In the genomic region with DNA sequence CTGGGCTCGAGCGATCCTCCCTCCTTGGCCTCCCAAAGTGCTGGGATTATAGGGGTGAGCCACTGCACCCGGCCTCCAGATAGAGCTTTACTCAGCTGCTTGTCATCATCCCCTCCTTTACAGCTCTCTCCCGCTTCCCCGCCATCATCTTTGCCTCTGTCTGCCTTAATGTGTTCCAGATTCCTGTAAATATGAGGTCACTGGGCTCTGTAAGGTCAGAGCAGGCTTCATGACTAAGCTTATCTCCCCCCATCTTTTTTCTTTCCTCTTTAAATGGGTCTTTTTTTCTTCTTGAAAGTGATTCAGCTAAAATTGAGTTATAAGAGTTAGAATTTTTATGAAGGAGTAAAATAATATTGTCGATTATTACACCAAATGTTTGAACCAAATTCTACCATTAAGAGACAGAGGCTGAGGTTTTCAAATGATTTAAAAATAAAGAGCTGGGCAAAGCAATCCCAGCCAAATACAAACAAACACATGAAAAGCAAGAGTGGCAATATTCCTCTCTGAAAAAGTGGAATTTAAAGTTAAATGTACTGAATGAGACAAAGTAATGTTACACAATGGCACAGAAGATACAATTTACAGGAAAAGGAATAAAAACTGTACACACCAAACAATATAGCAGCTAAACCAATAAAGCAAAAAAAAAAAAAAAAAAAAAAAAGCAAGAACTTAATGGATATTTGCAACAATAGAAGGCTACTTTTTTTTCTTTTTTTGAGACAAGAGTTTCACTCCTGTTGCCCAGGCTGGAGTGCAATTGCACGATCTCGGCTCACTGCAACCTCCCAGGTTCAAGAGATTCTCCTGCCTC, we compare ENCODE assay signal across 12 cellular contexts.
DNase-seq lines count a peak whose midpoint lies in the region; ATAC-seq and TF ChIP-seq lines count a peak whose summit lies in the region.
"Had no signal": no experiment of that assay in that cellular context is flagged by ENCODE, and none has a peak within 500 bp of the region (broad histone marks: within the 10 kb centered on the region; RNA-seq: fewer than 3 reads in every experiment).

No MANE protein-coding gene starts in this region.

- WGBS in SK-N-SH (ENCODE audit: low lambda C conversion rate), result 37% methylated on average over 8 of the region's 8 CpGs
- 70 to 93% (median 86%) methylated on average over 8 of the region's 8 CpGs for WGBS in spleen, 5 donors
- WGBS in ovary, 3 donors, result 59 to 90% (median 78%) methylated on average over 8 of the region's 8 CpGs

- CTCF ChIA-PET in SK-N-SH (lab: Yijun Ruan, JAX), result interaction anchor here (0.6 to 2.1 kb wide), 3 partner anchors 10 to 31 kb away, joined by 3 to 4 read pairs (median 4); no protein-coding TSS in a partner anchor

- H3K79me2 ChIP-seq in SK-N-SH (ENCODE audit: insufficient read depth), result no peaks in the 10 kb centered on the region

- peaks cover 15% of the 10 kb centered on the region for H3F3A ChIP-seq in SK-N-SH (replicated peaks; ENCODE audit: insufficient read depth)

- H3K4me2 ChIP-seq in SK-N-SH, result no peak overlapping the region
- H3K4me2 ChIP-seq: neural progenitor cell had no signal

- no peaks in the 10 kb centered on the region for H3K27me3 ChIP-seq in SK-N-SH (ENCODE audit: insufficient read depth)
- peaks cover 0 to 26% (median 0%) of the 10 kb centered on the region in 7 donors for H3K27me3 ChIP-seq in spleen (replicated peaks in 1 of 7)
- no peaks in the 10 kb centered on the region for H3K27me3 ChIP-seq in ovary
- no peaks in the 10 kb centered on the region for H3K27me3 ChIP-seq in ascending aorta
- H3K27me3 ChIP-seq: neural progenitor cell, upper lobe of right lung had no signal

- no peak for TF ChIP-seq RAD21 in SK-N-SH (IDR thresholded peaks at IDR 0.05; ENCODE audit: low read length)

- no peaks in the 10 kb centered on the region for H3K9me2 ChIP-seq in SK-N-SH

- DNase-seq in GM04503 (ENCODE audit: low read depth) (peak; percentile 90), SK-N-SH (peak; percentile 55), fibroblast of villous mesenchyme (ENCODE audit: low read depth) (peak; percentile 93), skeletal muscle cell (ENCODE audit: low read depth) (peak; percentile 88), spleen (no peak), ovary (no peak), ascending aorta (ENCODE audit: low spot score in 2 of 2) (no peak)
- DNase-seq: activated CD4-positive, alpha-beta memory T cell treated with anti-CD3 and anti-CD28 coated beads, Interleukin-2, amount 10 ng/mL, durations not matched to agents 7 days and 5 days; hypothalamus; upper lobe of right lung had no signal

- ATAC-seq in HG03039 (IDR thresholded peaks at IDR 0.05; ENCODE audit: unreplicated experiment), result no peak
- ATAC-seq: upper lobe of right lung had no signal

- POLR2A ChIA-PET in SK-N-SH (lab: Yijun Ruan, JAX), result no interaction called here

- H3K36me3 ChIP-seq in SK-N-SH (replicated peaks in 1 of 2; ENCODE audit: control insufficient read depth in 1 of 2, insufficient read depth in 2 of 2, low read length in 1 of 2) (peaks cover 0 to 5% of the 10 kb centered on the region in 2 experiments), spleen (peaks cover 0 to 95% (median 0%) of the 10 kb centered on the region in 6 donors), ovary (no peaks in the 10 kb centered on the region), ascending aorta (no peaks in the 10 kb centered on the region)
- H3K36me3 ChIP-seq: neural progenitor cell had no signal

- H3K4me1 ChIP-seq in SK-N-SH (ENCODE audit: control insufficient read depth in 1 of 2, insufficient read depth in 2 of 2, low read depth in 1 of 2, low read length in 1 of 2) (no peaks in the 10 kb centered on the region; a peak in 1 of 4 replicates), spleen (peaks cover 0 to 30% (median 12%) of the 10 kb centered on the region in 6 donors), ovary (ENCODE audit: insufficient read depth) (no peaks in the 10 kb centered on the region), ascending aorta (peaks cover 0 to 4% of the 10 kb centered on the region in 2 donors)
- H3K4me1 ChIP-seq: upper lobe of right lung had no signal

- no peaks in the 10 kb centered on the region for H4K20me1 ChIP-seq in SK-N-SH (ENCODE audit: insufficient read depth)

- no peaks in the 10 kb centered on the region for H3K9me3 ChIP-seq in SK-N-SH
- H3K9me3 ChIP-seq in spleen, result no peaks in the 10 kb centered on the region
- H3K9me3 ChIP-seq in ovary, result no peaks in the 10 kb centered on the region
- H3K9me3 ChIP-seq in ascending aorta, result no peaks in the 10 kb centered on the region
- H3K9me3 ChIP-seq: upper lobe of right lung had no signal

- TF ChIP-seq CTCF in SK-N-SH (IDR thresholded peaks at IDR 0.05), result no peak
- no peak for TF ChIP-seq CTCF in fibroblast of villous mesenchyme (IDR thresholded peaks at IDR 0.05; ENCODE audit: insufficient read depth, low read depth, low read length)
- TF ChIP-seq CTCF in spleen (IDR thresholded peaks at IDR 0.05 in 8 of 11, conservative IDR thresholded peaks at IDR 0.05 in 3 of 11), result no peak
- no peak for TF ChIP-seq CTCF in ovary (IDR thresholded peaks at IDR 0.05)
- no peak for TF ChIP-seq CTCF in ascending aorta (IDR thresholded peaks at IDR 0.05)

- intact Hi-C loops in spleen (cut with DNase I; ENCODE audit: low total_unique reads), result loop anchor here (10.0 kb wide), 1 partner anchor 57 kb away; no protein-coding TSS in a partner anchor
- intact Hi-C loops in ovary (cut with DNase I), result no loop called here
- intact Hi-C loops in ascending aorta (cut with DNase I), result no loop called here

- H3K4me3 ChIP-seq in SK-N-SH (ENCODE audit: low read depth in 2 of 2, low read length in 1 of 2) (no peak overlapping the region), fibroblast of villous mesenchyme (ENCODE audit: low read depth, low read length) (no peak overlapping the region), skeletal muscle cell (ENCODE audit: low read depth, low read length) (no peak overlapping the region), spleen (no peak overlapping the region), ovary (no peak overlapping the region), ascending aorta (no peak overlapping the region)
- H3K4me3 ChIP-seq: neural progenitor cell, upper lobe of right lung had no signal

- H3K27ac ChIP-seq in SK-N-SH (ENCODE audit: low read depth in 2 of 2, low read length in 1 of 2) (peak overlapping the region in 1 of 2 experiments; percentile 84; a peak in 2 of 4 replicates), spleen (peak overlapping the region in 2 of 8 donors; percentile 19 to 39), ovary (no peak overlapping the region), ascending aorta (no peak overlapping the region)
- H3K27ac ChIP-seq: neural progenitor cell, upper lobe of right lung had no signal

- TF ChIP-seq POLR2A in spleen (IDR thresholded peaks at IDR 0.05) (no peak), ovary (IDR thresholded peaks at IDR 0.05) (no peak)

- TF ChIP-seq EP300 in SK-N-SH (IDR thresholded peaks at IDR 0.05; ENCODE audit: borderline replicate concordance in 1 of 2, low read depth in 1 of 2, low read length in 1 of 2) (peak in 1 of 2 experiments; percentile 78; a peak in 1 of 4 replicates), ovary (IDR thresholded peaks at IDR 0.05) (no peak)

- peak overlapping the region; percentile 51 for H3K9ac ChIP-seq in SK-N-SH
- H3K9ac ChIP-seq: neural progenitor cell had no signal

- H2AFZ ChIP-seq in SK-N-SH (ENCODE audit: low read depth), result peak overlapping the region; percentile 45; the same call in 1 of the 2 replicates
- H2AFZ ChIP-seq: neural progenitor cell had no signal

TF ChIP-seq in SK-N-SH, 30 proteins besides CTCF, POLR2A, EP300 and RAD21 (continues in another document):
- TF ChIP-seq FOSL2 (IDR thresholded peaks at IDR 0.05; ENCODE audit: borderline replicate concordance, low read depth), result peak; percentile 80
- peak; percentile 55; the same call in 1 of the 2 replicates for TF ChIP-seq POLR2AphosphoS5 (IDR thresholded peaks at IDR 0.05; ENCODE audit: low read depth, low read length)
- TF ChIP-seq RXRA (IDR thresholded peaks at IDR 0.05; ENCODE audit: borderline replicate concordance, low read depth), result peak; percentile 97
- TF ChIP-seq RFX5 (IDR thresholded peaks at IDR 0.05; ENCODE audit: low read length), result no peak
- TF ChIP-seq TAF1 (IDR thresholded peaks at IDR 0.05; ENCODE audit: borderline replicate concordance, low read depth, low read length), result no peak
- TF ChIP-seq, protein P1, sequence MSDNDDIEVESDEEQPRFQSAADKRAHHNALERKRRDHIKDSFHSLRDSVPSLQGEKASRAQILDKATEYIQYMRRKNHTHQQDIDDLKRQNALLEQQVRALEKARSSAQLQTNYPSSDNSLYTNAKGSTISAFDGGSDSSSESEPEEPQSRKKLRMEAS (IDR thresholded peaks at IDR 0.05; ENCODE audit: low read depth), result peak; percentile 53; the same call in 1 of the 2 replicates
- TF ChIP-seq, protein P2, sequence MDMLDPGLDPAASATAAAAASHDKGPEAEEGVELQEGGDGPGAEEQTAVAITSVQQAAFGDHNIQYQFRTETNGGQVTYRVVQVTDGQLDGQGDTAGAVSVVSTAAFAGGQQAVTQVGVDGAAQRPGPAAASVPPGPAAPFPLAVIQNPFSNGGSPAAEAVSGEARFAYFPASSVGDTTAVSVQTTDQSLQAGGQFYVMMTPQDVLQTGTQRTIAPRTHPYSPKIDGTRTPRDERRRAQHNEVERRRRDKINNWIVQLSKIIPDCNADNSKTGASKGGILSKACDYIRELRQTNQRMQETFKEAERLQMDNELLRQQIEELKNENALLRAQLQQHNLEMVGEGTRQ (IDR thresholded peaks at IDR 0.05; ENCODE audit: borderline replicate concordance, low read depth, low read length), result no peak
- TF ChIP-seq GABPA (IDR thresholded peaks at IDR 0.05; ENCODE audit: low read depth), result no peak
- TF ChIP-seq, protein P3, sequence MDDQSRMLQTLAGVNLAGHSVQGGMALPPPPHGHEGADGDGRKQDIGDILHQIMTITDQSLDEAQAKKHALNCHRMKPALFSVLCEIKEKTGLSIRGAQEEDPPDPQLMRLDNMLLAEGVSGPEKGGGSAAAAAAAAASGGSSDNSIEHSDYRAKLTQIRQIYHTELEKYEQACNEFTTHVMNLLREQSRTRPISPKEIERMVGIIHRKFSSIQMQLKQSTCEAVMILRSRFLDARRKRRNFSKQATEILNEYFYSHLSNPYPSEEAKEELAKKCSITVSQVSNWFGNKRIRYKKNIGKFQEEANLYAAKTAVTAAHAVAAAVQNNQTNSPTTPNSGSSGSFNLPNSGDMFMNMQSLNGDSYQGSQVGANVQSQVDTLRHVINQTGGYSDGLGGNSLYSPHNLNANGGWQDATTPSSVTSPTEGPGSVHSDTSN (IDR thresholded peaks at IDR 0.05), result peak; percentile 60

Comparison
In these comparisons a context has a peak if more than half of its experiments do, and no peak if none do; other contexts are left out.
1. DNase-seq: peak in GM04503 (single experiment), SK-N-SH (single experiment), fibroblast of villous mesenchyme (single experiment) and skeletal muscle cell (single experiment); none in spleen (single experiment), ovary (0 of 5) and ascending aorta (0 of 2).